ENCODE assay signal across 19 cellular contexts in the genomic region with DNA sequence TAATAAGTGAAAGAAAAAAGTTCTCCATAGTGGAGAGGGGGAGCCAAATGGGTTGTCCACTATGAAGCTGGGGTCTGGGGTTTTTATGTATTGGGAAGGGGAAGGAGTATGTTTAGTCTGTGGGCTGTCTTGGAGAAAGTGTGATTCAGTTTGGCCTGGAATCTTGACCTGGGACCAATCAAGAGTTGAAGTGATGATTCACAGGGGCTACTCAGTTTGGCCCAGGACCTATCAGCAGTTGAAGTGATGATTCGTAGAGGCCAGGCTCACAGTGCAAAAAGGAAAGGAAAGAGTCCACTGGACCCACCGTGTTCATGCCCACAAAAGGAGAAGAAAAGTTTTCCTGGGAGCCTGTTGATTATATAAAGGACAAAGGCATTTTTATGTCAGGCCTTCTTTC. TPM values are rescaled to one million over a fixed set of nuclear protein-coding genes. Genes with fewer than 3 reads are reported as not detected.
DNase-seq lines count a peak whose midpoint lies in the region; ATAC-seq, FAIRE-seq and TF ChIP-seq lines count a peak whose summit lies in the region.
"Had no signal": no experiment of that assay in that cellular context is flagged by ENCODE, and none has a peak within 500 bp of the region (broad histone marks: within the 10 kb centered on the region; RNA-seq: fewer than 3 reads in every experiment).

No MANE protein-coding gene starts in this region.

- peak overlapping the region; percentile 30; the same call in 1 of the 2 replicates for H3K4me2 ChIP-seq in SK-N-SH
- H3K4me2 ChIP-seq: KMS-11 had no signal

- no peaks in the 10 kb centered on the region for H3F3A ChIP-seq in SK-N-SH (replicated peaks; ENCODE audit: insufficient read depth)

- H3K79me2 ChIP-seq in SK-N-SH (ENCODE audit: insufficient read depth), result no peaks in the 10 kb centered on the region

- no peak for FAIRE-seq in HTR-8/SVneo (lab: Jason Lieb, UNC)

- no peak for TF ChIP-seq EP300 in SK-N-SH (IDR thresholded peaks at IDR 0.05; ENCODE audit: borderline replicate concordance in 1 of 2, low read depth in 1 of 2, low read length in 1 of 2)

- peak overlapping the region in 1 of 2 experiments; percentile 58; a peak in 2 of 4 replicates for H3K27ac ChIP-seq in SK-N-SH (ENCODE audit: low read depth in 2 of 2, low read length in 1 of 2)
- no peak overlapping the region for H3K27ac ChIP-seq in RWPE1
- H3K27ac ChIP-seq in subcutaneous abdominal adipose tissue (ENCODE audit: low read depth, low read length), result peak overlapping the region; percentile 44
- H3K27ac ChIP-seq: 22Rv1, gastrocnemius medialis, KMS-11 had no signal

- H3K27me3 ChIP-seq in SK-N-SH (ENCODE audit: insufficient read depth) (no peaks in the 10 kb centered on the region), subcutaneous abdominal adipose tissue (ENCODE audit: control insufficient read depth in 5 of 5, insufficient read depth in 4 of 5, low read length in 5 of 5) (peaks cover 0 to 3% (median 0%) of the 10 kb centered on the region in 5 donors)
- H3K27me3 ChIP-seq: gastrocnemius medialis had no signal

- no peak for DNase-seq in SK-N-SH
- DNase-seq in RWPE1 (ENCODE audit: low spot score), result peak; percentile 7
- peak; percentile 19 to 56 for DNase-seq in foreskin fibroblast
- DNase-seq in stimulated activated CD4-positive, alpha-beta T cell treated with anti-CD3 and anti-CD28 coated beads, Interleukin-12 subunit alpha, Interleukin-12 subunit beta, amount 100 ng/mL, for 4 hours, result no peak
- no peak for DNase-seq in COR-L47 (lab: John Stamatoyannopoulos, UW)
- DNase-seq in HTR-8/SVneo (ENCODE audit: insufficient read length, low spot score), result no peak
- DNase-seq: activated CD4-positive, alpha-beta T cell treated with anti-CD3 and anti-CD28 coated beads, Interleukin-2, amount 50 U/mL, for 4 hours; aorta; Caco-2; kidney glomerular epithelial cell; naive thymus-derived CD8-positive, alpha-beta T cell; NCI-H1694; NCI-H526; retina had no signal

- H3K36me3 ChIP-seq in SK-N-SH (replicated peaks in 1 of 2; ENCODE audit: control insufficient read depth in 1 of 2, insufficient read depth in 2 of 2, low read length in 1 of 2), result no peaks in the 10 kb centered on the region
- H3K36me3 ChIP-seq in subcutaneous abdominal adipose tissue (ENCODE audit: control insufficient read depth in 5 of 5, insufficient read depth in 5 of 5, low read length in 5 of 5), result no peaks in the 10 kb centered on the region
- H3K36me3 ChIP-seq: gastrocnemius medialis had no signal

- POLR2A ChIA-PET in SK-N-SH (lab: Yijun Ruan, JAX), result no interaction called here
- POLR2A ChIA-PET in RWPE1 (lab: Yijun Ruan, JAX; ENCODE audit: low non-redundant PET), result no interaction called here

- no peaks in the 10 kb centered on the region for H3K9me3 ChIP-seq in SK-N-SH
- no peaks in the 10 kb centered on the region for H3K9me3 ChIP-seq in subcutaneous abdominal adipose tissue (ENCODE audit: control insufficient read depth in 5 of 5, low read length in 5 of 5)
- H3K9me3 ChIP-seq: Caco-2, gastrocnemius medialis had no signal

- H3K9me2 ChIP-seq in SK-N-SH, result no peaks in the 10 kb centered on the region

- ATAC-seq in SK-N-SH treated with all-trans-retinoic acid at 6 μM for 48 hours, result no peak
- ATAC-seq: naive thymus-derived CD8-positive, alpha-beta T cell had no signal

- CTCF ChIA-PET in SK-N-SH (lab: Yijun Ruan, JAX), result interaction anchor here (1.6 kb wide), 1 partner anchor 34 kb away, joined by 3 read pairs; no protein-coding TSS in a partner anchor
- CTCF ChIA-PET in RWPE1 (lab: Yijun Ruan, JAX), result no interaction called here

- no peak for TF ChIP-seq CTCF in SK-N-SH (IDR thresholded peaks at IDR 0.05)
- no peak for TF ChIP-seq CTCF in RWPE1 (conservative IDR thresholded peaks at IDR 0.05; ENCODE audit: low read depth)
- no peak for TF ChIP-seq CTCF in foreskin fibroblast (IDR thresholded peaks at IDR 0.05; ENCODE audit: low read depth, low read length)

- H3K4me1 ChIP-seq in SK-N-SH (ENCODE audit: control insufficient read depth in 1 of 2, insufficient read depth in 2 of 2, low read depth in 1 of 2, low read length in 1 of 2) (no peaks in the 10 kb centered on the region), subcutaneous abdominal adipose tissue (ENCODE audit: control insufficient read depth in 5 of 5, insufficient read depth in 5 of 5, low read length in 5 of 5) (peaks cover 0 to 14% (median 4%) of the 10 kb centered on the region in 5 donors)
- H3K4me1 ChIP-seq: Caco-2, gastrocnemius medialis had no signal

- WGBS in SK-N-SH (ENCODE audit: low lambda C conversion rate), result 6% methylated on average over 2 of the region's 2 CpGs

- H3K4me3 ChIP-seq in SK-N-SH (ENCODE audit: low read depth in 2 of 2, low read length in 1 of 2) (no peak overlapping the region), foreskin fibroblast (ENCODE audit: low read depth in 1 of 2, low read length in 2 of 2) (no peak overlapping the region), subcutaneous abdominal adipose tissue (ENCODE audit: low read depth in 1 of 5, low read length in 5 of 5) (no peak overlapping the region)
- H3K4me3 ChIP-seq: gastrocnemius medialis had no signal

- TF ChIP-seq RAD21 in SK-N-SH (IDR thresholded peaks at IDR 0.05; ENCODE audit: low read length), result no peak

- H2AFZ ChIP-seq in SK-N-SH (ENCODE audit: low read depth), result no peak overlapping the region

- peak overlapping the region; percentile 33; the same call in 1 of the 2 replicates for H3K9ac ChIP-seq in SK-N-SH
- no peak overlapping the region for H3K9ac ChIP-seq in subcutaneous abdominal adipose tissue (ENCODE audit: low read length in 5 of 5)
- H3K9ac ChIP-seq: KMS-11 had no signal

- no peaks in the 10 kb centered on the region for H4K20me1 ChIP-seq in SK-N-SH (ENCODE audit: insufficient read depth)

TF ChIP-seq in SK-N-SH, 30 proteins besides CTCF, POLR2A, EP300 and RAD21:
- no peak for TF ChIP-seq RCOR1 (IDR thresholded peaks at IDR 0.05; ENCODE audit: low read length)
- no peak for TF ChIP-seq MXI1 (IDR thresholded peaks at IDR 0.05; ENCODE audit: low read depth, low read length)
- TF ChIP-seq FOSL2 (IDR thresholded peaks at IDR 0.05; ENCODE audit: borderline replicate concordance, low read depth), result peak; percentile 46
- TF ChIP-seq, protein P1, sequence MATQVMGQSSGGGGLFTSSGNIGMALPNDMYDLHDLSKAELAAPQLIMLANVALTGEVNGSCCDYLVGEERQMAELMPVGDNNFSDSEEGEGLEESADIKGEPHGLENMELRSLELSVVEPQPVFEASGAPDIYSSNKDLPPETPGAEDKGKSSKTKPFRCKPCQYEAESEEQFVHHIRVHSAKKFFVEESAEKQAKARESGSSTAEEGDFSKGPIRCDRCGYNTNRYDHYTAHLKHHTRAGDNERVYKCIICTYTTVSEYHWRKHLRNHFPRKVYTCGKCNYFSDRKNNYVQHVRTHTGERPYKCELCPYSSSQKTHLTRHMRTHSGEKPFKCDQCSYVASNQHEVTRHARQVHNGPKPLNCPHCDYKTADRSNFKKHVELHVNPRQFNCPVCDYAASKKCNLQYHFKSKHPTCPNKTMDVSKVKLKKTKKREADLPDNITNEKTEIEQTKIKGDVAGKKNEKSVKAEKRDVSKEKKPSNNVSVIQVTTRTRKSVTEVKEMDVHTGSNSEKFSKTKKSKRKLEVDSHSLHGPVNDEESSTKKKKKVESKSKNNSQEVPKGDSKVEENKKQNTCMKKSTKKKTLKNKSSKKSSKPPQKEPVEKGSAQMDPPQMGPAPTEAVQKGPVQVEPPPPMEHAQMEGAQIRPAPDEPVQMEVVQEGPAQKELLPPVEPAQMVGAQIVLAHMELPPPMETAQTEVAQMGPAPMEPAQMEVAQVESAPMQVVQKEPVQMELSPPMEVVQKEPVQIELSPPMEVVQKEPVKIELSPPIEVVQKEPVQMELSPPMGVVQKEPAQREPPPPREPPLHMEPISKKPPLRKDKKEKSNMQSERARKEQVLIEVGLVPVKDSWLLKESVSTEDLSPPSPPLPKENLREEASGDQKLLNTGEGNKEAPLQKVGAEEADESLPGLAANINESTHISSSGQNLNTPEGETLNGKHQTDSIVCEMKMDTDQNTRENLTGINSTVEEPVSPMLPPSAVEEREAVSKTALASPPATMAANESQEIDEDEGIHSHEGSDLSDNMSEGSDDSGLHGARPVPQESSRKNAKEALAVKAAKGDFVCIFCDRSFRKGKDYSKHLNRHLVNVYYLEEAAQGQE (IDR thresholded peaks at IDR 0.05; ENCODE audit: low read depth, low read length), result no peak

TF ChIP-seq in SK-N-SH treated with all-trans-retinoic acid at 6 μM for 48 hours, 23 proteins besides CTCF, POLR2A, EP300 and RAD21 (continues in another document):
- TF ChIP-seq TOX (CRISPR knock-in tag; IDR thresholded peaks at IDR 0.05; ENCODE audit: borderline replicate concordance) (no peak), BACH2 (CRISPR knock-in tag; IDR thresholded peaks at IDR 0.05; ENCODE audit: borderline replicate concordance) (no peak), ZFP30 (CRISPR knock-in tag; IDR thresholded peaks at IDR 0.05) (no peak), ZC3H10 (CRISPR knock-in tag; IDR thresholded peaks at IDR 0.05) (no peak), GLIS3 (CRISPR knock-in tag; IDR thresholded peaks at IDR 0.05) (no peak)
- TF ChIP-seq, protein P2, sequence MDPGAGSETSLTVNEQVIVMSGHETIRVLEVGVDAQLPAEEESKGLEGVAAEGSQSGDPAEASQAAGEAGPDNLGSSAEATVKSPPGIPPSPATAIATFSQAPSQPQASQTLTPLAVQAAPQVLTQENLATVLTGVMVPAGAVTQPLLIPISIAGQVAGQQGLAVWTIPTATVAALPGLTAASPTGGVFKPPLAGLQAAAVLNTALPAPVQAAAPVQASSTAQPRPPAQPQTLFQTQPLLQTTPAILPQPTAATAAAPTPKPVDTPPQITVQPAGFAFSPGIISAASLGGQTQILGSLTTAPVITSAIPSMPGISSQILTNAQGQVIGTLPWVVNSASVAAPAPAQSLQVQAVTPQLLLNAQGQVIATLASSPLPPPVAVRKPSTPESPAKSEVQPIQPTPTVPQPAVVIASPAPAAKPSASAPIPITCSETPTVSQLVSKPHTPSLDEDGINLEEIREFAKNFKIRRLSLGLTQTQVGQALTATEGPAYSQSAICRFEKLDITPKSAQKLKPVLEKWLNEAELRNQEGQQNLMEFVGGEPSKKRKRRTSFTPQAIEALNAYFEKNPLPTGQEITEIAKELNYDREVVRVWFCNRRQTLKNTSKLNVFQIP (CRISPR knock-in tag; IDR thresholded peaks at IDR 0.05; ENCODE audit: borderline replicate concordance, low read depth), result no peak
- TF ChIP-seq, protein P3, sequence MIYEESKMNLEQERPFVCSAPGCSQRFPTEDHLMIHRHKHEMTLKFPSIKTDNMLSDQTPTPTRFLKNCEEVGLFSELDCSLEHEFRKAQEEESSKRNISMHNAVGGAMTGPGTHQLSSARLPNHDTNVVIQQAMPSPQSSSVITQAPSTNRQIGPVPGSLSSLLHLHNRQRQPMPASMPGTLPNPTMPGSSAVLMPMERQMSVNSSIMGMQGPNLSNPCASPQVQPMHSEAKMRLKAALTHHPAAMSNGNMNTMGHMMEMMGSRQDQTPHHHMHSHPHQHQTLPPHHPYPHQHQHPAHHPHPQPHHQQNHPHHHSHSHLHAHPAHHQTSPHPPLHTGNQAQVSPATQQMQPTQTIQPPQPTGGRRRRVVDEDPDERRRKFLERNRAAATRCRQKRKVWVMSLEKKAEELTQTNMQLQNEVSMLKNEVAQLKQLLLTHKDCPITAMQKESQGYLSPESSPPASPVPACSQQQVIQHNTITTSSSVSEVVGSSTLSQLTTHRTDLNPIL (CRISPR knock-in tag; IDR thresholded peaks at IDR 0.05; ENCODE audit: low read depth), result no peak

RNA-seq across cellular contexts. Expression of a gene that starts 47.3 kb away (rescaled TPM):
- polyA plus RNA-seq in SK-N-SH (2012; rRNA removed), result 0.64 and 0.96 TPM in 2 replicates
- 0.90 and 0.94 TPM in 2 replicates for polyA plus RNA-seq in SK-N-SH (2012; cell fraction: cytosol; rRNA removed)
- polyA plus RNA-seq in SK-N-SH (2012; cell fraction: nucleus; rRNA removed), result 1.1 and 2.3 TPM in 2 replicates

Comparison
In these comparisons a context has a peak if more than half of its experiments do, and no peak if none do; other contexts are left out.
1. DNase-seq: peak in RWPE1 (single experiment) and foreskin fibroblast (2 of 2); none in SK-N-SH (single experiment), stimulated activated CD4-positive, alpha-beta T cell treated with anti-CD3 and anti-CD28 coated beads, Interleukin-12 subunit alpha, Interleukin-12 subunit beta, amount 100 ng/mL, for 4 hours (single experiment), COR-L47 (single experiment) and HTR-8/SVneo (single experiment).